ENCODE assay signal across 12 cellular contexts in genomic region chr1:28578696-28579218, GRCh38. TPM values are rescaled to one million over a fixed set of nuclear protein-coding genes. Genes with fewer than 3 reads are reported as not detected.
DNase-seq lines count a peak whose midpoint lies in the region; ATAC-seq, FAIRE-seq and TF ChIP-seq lines count a peak whose summit lies in the region.
"Had no signal": no experiment of that assay in that cellular context is flagged by ENCODE, and none has a peak within 500 bp of the region (broad histone marks: within the 10 kb centered on the region; RNA-seq: fewer than 3 reads in every experiment).

No MANE protein-coding gene starts in this region.

- no peak overlapping the region for H3K4me3 ChIP-seq in SK-N-MC
- no peak overlapping the region for H3K4me3 ChIP-seq in H1 (ENCODE audit: extremely low read depth in 1 of 4, insufficient read depth in 2 of 4, low read depth in 3 of 4, low read length in 4 of 4)

- H4K91ac ChIP-seq in H1 (replicated peaks; ENCODE audit: insufficient read length, low read length) = no peak overlapping the region

- H3K56ac ChIP-seq in H1 (replicated peaks; ENCODE audit: insufficient read length, low read depth, low read length) = no peak overlapping the region

- no peak overlapping the region for H2AFZ ChIP-seq in H1 (ENCODE audit: low read length)

- POLR2A ChIA-PET in H1 (lab: Charles Lee; ENCODE audit: partially characterized antibody) = interaction anchor here (0.6 to 23.4 kb wide), 11 partner anchors 18 to 343 kb away, joined by 3 to 660 read pairs (median 26); partner anchors contain the start of genes ATP5IF1, RAB42, RCC1 and RNU11

- FAIRE-seq in H1 (lab: Jason Lieb, UNC) = no peak
- FAIRE-seq: colon had no signal

- no peak overlapping the region for H2BK5ac ChIP-seq in H1 (ENCODE audit: low read depth, low read length)

- ATAC-seq in HG02981 (IDR thresholded peaks at IDR 0.05; ENCODE audit: unreplicated experiment) = no peak
- ATAC-seq: left ventricle myocardium superior had no signal

- H3K79me1 ChIP-seq in H1 (ENCODE audit: low read depth, low read length) = peaks cover 4% of the 10 kb centered on the region; the same call in 1 of the 2 replicates

- H2BK12ac ChIP-seq in H1 (ENCODE audit: low read depth, low read length) = no peak overlapping the region

- peak overlapping the region; percentile 67 for H3K27ac ChIP-seq in SK-N-MC
- 0 out of 2 replicates have a peak overlapping the region, but pooled peaks have one; percentile 6 for H3K27ac ChIP-seq in H1 (ENCODE audit: low read depth, low read length)

- H3K14ac ChIP-seq in H1 (ENCODE audit: insufficient read length) = no peak overlapping the region

- no peak overlapping the region for H4K8ac ChIP-seq in H1 (ENCODE audit: extremely low read depth, insufficient read depth, low read length)

- peaks cover 0 to 11% (median 6%) of the 10 kb centered on the region in 4 experiments; a peak in 4 of 7 replicates for H3K4me1 ChIP-seq in H1 (replicated peaks in 1 of 4; ENCODE audit: control insufficient read depth in 3 of 4, insufficient read depth in 4 of 4, low read length in 3 of 4)

- no peak overlapping the region for H3K23ac ChIP-seq in H1 (ENCODE audit: insufficient read length)

- H3K4me2 ChIP-seq in H1 (ENCODE audit: insufficient read depth in 1 of 2, low read depth in 2 of 2, low read length in 2 of 2) = no peak overlapping the region; a peak in 1 of 4 replicates

- no peak overlapping the region for H2BK120ac ChIP-seq in H1 (replicated peaks; ENCODE audit: low read depth, low read length)

- H3K9ac ChIP-seq in SK-N-MC (ENCODE audit: insufficient read length) (no peak overlapping the region), H1 (replicated peaks in 1 of 4; ENCODE audit: extremely low read depth in 1 of 4, low read depth in 3 of 4, low read length in 3 of 4) (no peak overlapping the region)

- 95% methylated on average over 6 of the region's 6 CpGs; no CpG with 5 or more reads in 1 of the 2 experiments for WGBS in H1 (ENCODE audit: extremely low coverage in 1 of 2, insufficient coverage in 1 of 2, insufficient read length in 1 of 2, insufficient replicate concordance in 2 of 2, low coverage in 1 of 2, low lambda C conversion rate in 2 of 2, missing lambda C conversion rate in 1 of 2), 2 experiments

- no peak for TF ChIP-seq POLR2A in H1 (IDR thresholded peaks at IDR 0.05; ENCODE audit: control extremely low read depth in 1 of 2, low read depth in 2 of 2, low read length in 2 of 2)

- H3K27me3 ChIP-seq in H1 (replicated peaks in 1 of 4; ENCODE audit: control insufficient read depth in 3 of 4, extremely low read depth in 1 of 4, insufficient read depth in 3 of 4, low read length in 3 of 4) = peaks cover 0 to 4% (median 2%) of the 10 kb centered on the region in 4 experiments; a peak in 2 of 7 replicates

- TF ChIP-seq EP300 in H1 (IDR thresholded peaks at IDR 0.05; ENCODE audit: borderline replicate concordance in 1 of 2, low read depth in 2 of 2, low read length in 2 of 2) = no peak

- H2AK5ac ChIP-seq in H1 (ENCODE audit: low read depth, low read length) = no peak overlapping the region

- H3K36me3 ChIP-seq in SK-N-MC (ENCODE audit: insufficient read depth, low read length) (peaks cover 46% of the 10 kb centered on the region), H1 (ENCODE audit: control insufficient read depth in 2 of 4, insufficient read depth in 4 of 4, low read length in 3 of 4) (peaks cover 19 to 52% (median 36%) of the 10 kb centered on the region in 4 experiments)

- H2BK20ac ChIP-seq in H1 (ENCODE audit: low read length) = no peak overlapping the region

- H2BK15ac ChIP-seq in H1 (ENCODE audit: low read length) = no peak overlapping the region

- no peak for TF ChIP-seq RAD21 in H1 (IDR thresholded peaks at IDR 0.05 in 1 of 2, conservative IDR thresholded peaks at IDR 0.05 in 1 of 2; ENCODE audit: low read depth in 2 of 2, low read length in 2 of 2)

- CTCF ChIA-PET in H1 (lab: Charles Lee; ENCODE audit: partially characterized antibody) = interaction anchor here (0.9 to 9.7 kb wide), 8 partner anchors 9 to 330 kb away, joined by 3 to 73 read pairs (median 4); no protein-coding TSS in a partner anchor

- TF ChIP-seq CTCF in H1 (IDR thresholded peaks at IDR 0.05; ENCODE audit: control extremely low read depth in 1 of 3, insufficient read depth in 1 of 3, low read depth in 1 of 3, low read length in 3 of 3) = no peak

- peak; percentile 16 for DNase-seq in stimulated activated CD4-positive, alpha-beta T cell treated with anti-CD3 and anti-CD28 coated beads, Interleukin-15, amount 100 ng/mL, for 24 hours
- DNase-seq in stimulated activated CD4-positive, alpha-beta T cell treated with anti-CD3 and anti-CD28 coated beads, Interleukin-4, amount 100 ng/mL, for 24 hours = no peak
- DNase-seq in SK-N-MC (ENCODE audit: low read depth, low spot score) = no peak
- no peak for DNase-seq in H1 (ENCODE audit: low read depth in 1 of 2, low spot score in 2 of 2)
- DNase-seq in OCI-M2 (lab: John Stamatoyannopoulos, UW; ENCODE audit: unreplicated experiment) = no peak
- no peak for DNase-seq in effector CD8-positive, alpha-beta T cell (lab: John Stamatoyannopoulos, UW)
- no peak for DNase-seq in activated CD4-positive, CD25-positive, alpha-beta regulatory T cell (lab: John Stamatoyannopoulos, UW)
- DNase-seq: left ventricle myocardium superior; NCI-H1105 treated with DMSO at 0.1 percent for 48 hours; stimulated activated CD4-positive, alpha-beta T cell treated with anti-CD3 and anti-CD28 coated beads, Interleukin-2, amount 100 ng/mL, for 48 hours had no signal

- H3K23me2 ChIP-seq in H1 (ENCODE audit: low read depth, low read length) = peaks cover 15% of the 10 kb centered on the region

- H4K5ac ChIP-seq in H1 (ENCODE audit: insufficient read length, low read depth, low read length) = no peak overlapping the region

- H3K79me2 ChIP-seq in H1 (ENCODE audit: control insufficient read depth in 1 of 2, insufficient read depth in 2 of 2, low read length in 2 of 2) = peaks cover 10 to 21% of the 10 kb centered on the region in 2 experiments

- H3K4ac ChIP-seq in H1 (replicated peaks; ENCODE audit: insufficient read length, low read depth, low read length) = no peak overlapping the region

- H3K9me3 ChIP-seq in SK-N-MC (ENCODE audit: low read depth, low read length) (no peaks in the 10 kb centered on the region), H1 (ENCODE audit: insufficient read depth in 2 of 2, low read depth in 1 of 2, low read length in 1 of 2) (no peaks in the 10 kb centered on the region)

- no peak overlapping the region for H3K18ac ChIP-seq in H1 (ENCODE audit: extremely low read depth, low read length)

- H4K20me1 ChIP-seq in H1 (replicated peaks in 1 of 2; ENCODE audit: control insufficient read depth in 1 of 2, insufficient read depth in 2 of 2, low read length in 2 of 2) = peaks cover 15 to 23% of the 10 kb centered on the region in 2 experiments

TF ChIP-seq in H1, 55 proteins besides CTCF, POLR2A, EP300 and RAD21:
- no peak for TF ChIP-seq USF2 (IDR thresholded peaks at IDR 0.05; ENCODE audit: low read length)
- no peak for TF ChIP-seq EZH2 (IDR thresholded peaks at IDR 0.05; ENCODE audit: low read depth, low read length, severe bottlenecking)
- no peak for TF ChIP-seq ATF2 (IDR thresholded peaks at IDR 0.05; ENCODE audit: low read length)
- TF ChIP-seq POLR2AphosphoS5 (IDR thresholded peaks at IDR 0.05; ENCODE audit: low read depth, low read length) = 0 out of 2 replicates have a peak, but pooled peaks have one; percentile 10
- no peak for TF ChIP-seq BACH1 (IDR thresholded peaks at IDR 0.05; ENCODE audit: low read length)
- no peak for TF ChIP-seq TCF12 (IDR thresholded peaks at IDR 0.05; ENCODE audit: low read depth, low read length)

RNA-seq across cellular contexts. Expression of gene RAB42, which starts 13.3 kb away (rescaled TPM):
- total RNA-seq in H1 (2021; fragmentation: NEBNext Ultra II Directional; extraction: Animal tissue kit (Norgen Biotek cat#: 25700)) = 12.5 and 13.6 TPM in 2 replicates
- 15.1 and 16.6 TPM in 2 replicates for polyA plus RNA-seq in H1 (2011; rRNA removed)
- polyA plus RNA-seq in H1 (2011; cell fraction: cytosol; rRNA removed) = 15.0 TPM
- 8.6 TPM for polyA plus RNA-seq in H1 (2011; cell fraction: nucleus; rRNA removed)
- 12.0 to 13.1 TPM (median 12.5 TPM) in 4 replicates for polyA plus RNA-seq in H1 (2012, experiment 1 of 2)
- polyA plus RNA-seq in H1 (2012, experiment 2 of 2) = 15.1 TPM
- polyA plus RNA-seq in H1 (2013, experiment 1 of 2) = 9.2 TPM
- polyA plus RNA-seq in H1 (2013, experiment 2 of 2) = 9.3 TPM
- 8.8 and 9.0 TPM in 2 replicates for polyA minus RNA-seq in H1 (2011; rRNA and poly(A)+ RNA removed)
- 11.0 TPM for polyA minus RNA-seq in H1 (2011; cell fraction: cytosol; rRNA and poly(A)+ RNA removed)
- polyA minus RNA-seq in H1 (2011; cell fraction: nucleus; rRNA and poly(A)+ RNA removed) = 6.0 TPM

RNA-seq across cellular contexts. Expression of gene TRNAU1AP, which starts 25.9 kb away (rescaled TPM):
- 30.8 and 35.2 TPM in 2 replicates for total RNA-seq in H1 (2021; fragmentation: NEBNext Ultra II Directional; extraction: Animal tissue kit (Norgen Biotek cat#: 25700))
- 22.9 and 37.1 TPM in 2 replicates for polyA plus RNA-seq in H1 (2011; rRNA removed)
- polyA plus RNA-seq in H1 (2011; cell fraction: cytosol; rRNA removed) = 33.8 TPM
- polyA plus RNA-seq in H1 (2011; cell fraction: nucleus; rRNA removed) = 22.6 TPM
- polyA plus RNA-seq in H1 (2012, experiment 1 of 2) = 30.6 to 53.5 TPM (median 51.6 TPM) in 4 replicates
- polyA plus RNA-seq in H1 (2012, experiment 2 of 2) = 17.4 TPM
- polyA plus RNA-seq in H1 (2013, experiment 1 of 2) = 17.6 TPM
- 17.2 TPM for polyA plus RNA-seq in H1 (2013, experiment 2 of 2)
- 20.3 and 23.7 TPM in 2 replicates for polyA minus RNA-seq in H1 (2011; rRNA and poly(A)+ RNA removed)
- polyA minus RNA-seq in H1 (2011; cell fraction: cytosol; rRNA and poly(A)+ RNA removed) = 18.8 TPM
- polyA minus RNA-seq in H1 (2011; cell fraction: nucleus; rRNA and poly(A)+ RNA removed) = 23.0 TPM
